ENCODE assay signal across 9 cellular contexts in genomic region chr14:28936601-28937000, GRCh38.
"Had no signal": no experiment of that assay in that cellular context is flagged by ENCODE, and none has a peak within 500 bp of the region (broad histone marks: within the 10 kb centered on the region; RNA-seq: fewer than 3 reads in every experiment).

No MANE protein-coding gene starts in this region.

- H3K36me3 Mint-ChIP-seq: IgD-negative memory B cell had no signal

- H3K4me3 Mint-ChIP-seq: IgD-negative memory B cell had no signal

- H3K4me3 ChIP-seq: GM23248, HAP-1 had no signal

- H3K27ac ChIP-seq: GM23248, HL-60 had no signal

- H3K27me3 Mint-ChIP-seq: IgD-negative memory B cell had no signal

- DNase-seq: GM23248, GOT3, H7, KBM-7 had no signal

- FAIRE-seq: HepG2 had no signal

- H3K9ac ChIP-seq: GM23248 had no signal

- H3K27ac Mint-ChIP-seq: IgD-negative memory B cell had no signal

- H3K4me1 Mint-ChIP-seq: IgD-negative memory B cell had no signal

- H3K36me3 ChIP-seq: HAP-1 had no signal

- ATAC-seq: HCT116, HepG2 had no signal

- H3K4me1 ChIP-seq: HAP-1 had no signal
